1 cellular context compared by ENCODE assay signal in genomic region chr3:24497942-24498341, GRCh38.
TF ChIP-seq lines count a peak whose summit lies in the region.

No MANE protein-coding gene starts in this region.

TF ChIP-seq in GM23338, 12 proteins besides CTCF, POLR2A, EP300 and RAD21 (continued from another document):
- TF ChIP-seq, protein P1, sequence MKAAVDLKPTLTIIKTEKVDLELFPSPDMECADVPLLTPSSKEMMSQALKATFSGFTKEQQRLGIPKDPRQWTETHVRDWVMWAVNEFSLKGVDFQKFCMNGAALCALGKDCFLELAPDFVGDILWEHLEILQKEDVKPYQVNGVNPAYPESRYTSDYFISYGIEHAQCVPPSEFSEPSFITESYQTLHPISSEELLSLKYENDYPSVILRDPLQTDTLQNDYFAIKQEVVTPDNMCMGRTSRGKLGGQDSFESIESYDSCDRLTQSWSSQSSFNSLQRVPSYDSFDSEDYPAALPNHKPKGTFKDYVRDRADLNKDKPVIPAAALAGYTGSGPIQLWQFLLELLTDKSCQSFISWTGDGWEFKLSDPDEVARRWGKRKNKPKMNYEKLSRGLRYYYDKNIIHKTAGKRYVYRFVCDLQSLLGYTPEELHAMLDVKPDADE (IDR thresholded peaks at IDR 0.05) = no peak
- no peak for TF ChIP-seq ZNF462 (CRISPR knock-in tag; IDR thresholded peaks at IDR 0.05)
- no peak for TF ChIP-seq JUNB (IDR thresholded peaks at IDR 0.05; ENCODE audit: unreplicated experiment)
- no peak for TF ChIP-seq EZH2phosphoT487 (IDR thresholded peaks at IDR 0.05; ENCODE audit: unreplicated experiment)
- no peak for TF ChIP-seq POLR2AphosphoS5 (IDR thresholded peaks at IDR 0.05; ENCODE audit: low read depth)
- no peak for TF ChIP-seq EZH2 (IDR thresholded peaks at IDR 0.05; ENCODE audit: low read depth, unreplicated experiment)
- TF ChIP-seq, protein P2, sequence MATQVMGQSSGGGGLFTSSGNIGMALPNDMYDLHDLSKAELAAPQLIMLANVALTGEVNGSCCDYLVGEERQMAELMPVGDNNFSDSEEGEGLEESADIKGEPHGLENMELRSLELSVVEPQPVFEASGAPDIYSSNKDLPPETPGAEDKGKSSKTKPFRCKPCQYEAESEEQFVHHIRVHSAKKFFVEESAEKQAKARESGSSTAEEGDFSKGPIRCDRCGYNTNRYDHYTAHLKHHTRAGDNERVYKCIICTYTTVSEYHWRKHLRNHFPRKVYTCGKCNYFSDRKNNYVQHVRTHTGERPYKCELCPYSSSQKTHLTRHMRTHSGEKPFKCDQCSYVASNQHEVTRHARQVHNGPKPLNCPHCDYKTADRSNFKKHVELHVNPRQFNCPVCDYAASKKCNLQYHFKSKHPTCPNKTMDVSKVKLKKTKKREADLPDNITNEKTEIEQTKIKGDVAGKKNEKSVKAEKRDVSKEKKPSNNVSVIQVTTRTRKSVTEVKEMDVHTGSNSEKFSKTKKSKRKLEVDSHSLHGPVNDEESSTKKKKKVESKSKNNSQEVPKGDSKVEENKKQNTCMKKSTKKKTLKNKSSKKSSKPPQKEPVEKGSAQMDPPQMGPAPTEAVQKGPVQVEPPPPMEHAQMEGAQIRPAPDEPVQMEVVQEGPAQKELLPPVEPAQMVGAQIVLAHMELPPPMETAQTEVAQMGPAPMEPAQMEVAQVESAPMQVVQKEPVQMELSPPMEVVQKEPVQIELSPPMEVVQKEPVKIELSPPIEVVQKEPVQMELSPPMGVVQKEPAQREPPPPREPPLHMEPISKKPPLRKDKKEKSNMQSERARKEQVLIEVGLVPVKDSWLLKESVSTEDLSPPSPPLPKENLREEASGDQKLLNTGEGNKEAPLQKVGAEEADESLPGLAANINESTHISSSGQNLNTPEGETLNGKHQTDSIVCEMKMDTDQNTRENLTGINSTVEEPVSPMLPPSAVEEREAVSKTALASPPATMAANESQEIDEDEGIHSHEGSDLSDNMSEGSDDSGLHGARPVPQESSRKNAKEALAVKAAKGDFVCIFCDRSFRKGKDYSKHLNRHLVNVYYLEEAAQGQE (IDR thresholded peaks at IDR 0.05; ENCODE audit: unreplicated experiment) = no peak
- no peak for TF ChIP-seq ZNF331 (CRISPR knock-in tag; IDR thresholded peaks at IDR 0.05; ENCODE audit: low read depth)
- TF ChIP-seq STAT1 (IDR thresholded peaks at IDR 0.05; ENCODE audit: unreplicated experiment) = no peak
- no peak for TF ChIP-seq ZNF114 (CRISPR knock-in tag; IDR thresholded peaks at IDR 0.05)
